Comparison of ENCODE assay signal across 17 cellular contexts in the genomic region with DNA sequence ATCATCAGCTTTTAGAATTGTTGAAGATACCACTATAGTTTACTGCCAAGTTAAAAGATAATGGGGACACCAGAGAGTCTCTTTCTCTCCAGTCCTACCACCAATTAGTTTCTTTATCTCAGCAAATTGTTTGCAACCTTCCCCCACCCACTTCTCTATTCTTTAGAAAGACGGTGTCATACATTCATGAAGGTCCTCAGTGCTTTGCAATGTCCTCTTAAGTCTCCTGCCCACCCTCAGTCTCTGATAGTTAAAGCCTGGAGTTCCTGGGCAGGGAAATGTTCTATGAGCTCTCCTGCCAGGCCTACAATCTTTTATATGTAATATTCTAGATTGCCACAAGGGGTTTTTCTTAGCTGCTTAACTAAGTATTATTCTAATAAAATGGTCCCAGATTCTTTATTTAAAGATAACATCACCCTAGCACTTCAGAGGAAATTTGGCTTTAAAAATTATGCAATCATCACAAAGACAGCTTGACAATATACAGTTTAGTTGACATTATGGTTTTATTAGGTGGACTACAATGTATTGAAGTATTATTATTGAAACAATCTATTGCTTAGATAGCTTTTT.
DNase-seq lines count a peak whose midpoint lies in the region; ATAC-seq and TF ChIP-seq lines count a peak whose summit lies in the region.
"Had no signal": no experiment of that assay in that cellular context is flagged by ENCODE, and none has a peak within 500 bp of the region (broad histone marks: within the 10 kb centered on the region; RNA-seq: fewer than 3 reads in every experiment).

No MANE protein-coding gene starts in this region.

- TF ChIP-seq CTCF in DOHH2 (IDR thresholded peaks at IDR 0.05; ENCODE audit: low read depth, low read length, poor library complexity, severe bottlenecking) (peak; percentile 24), HFFc6 (IDR thresholded peaks at IDR 0.05) (peak; percentile 25; the same call in 1 of the 2 replicates), choroid plexus epithelial cell (conservative IDR thresholded peaks at IDR 0.05; ENCODE audit: low read depth, low read length) (peak; percentile 14), mesothelial cell of epicardium (IDR thresholded peaks at IDR 0.05; ENCODE audit: unreplicated experiment) (peak; percentile 15)

- no peak overlapping the region for H3K4me3 Mint-ChIP-seq in HFFc6
- no peak overlapping the region for H3K4me3 Mint-ChIP-seq in mesothelial cell of epicardium
- H3K4me3 Mint-ChIP-seq: CD14-positive monocyte had no signal

- H3K4me3 ChIP-seq in DOHH2 (ENCODE audit: low read length) = no peak overlapping the region
- H3K4me3 ChIP-seq in choroid plexus epithelial cell (ENCODE audit: low read depth, low read length) = no peak overlapping the region
- H3K4me3 ChIP-seq: GM23248, SJCRH30 had no signal

- H3F3A ChIP-seq in DOHH2 (ENCODE audit: control insufficient read depth, insufficient read depth) = no peaks in the 10 kb centered on the region

- no peaks in the 10 kb centered on the region for H4K20me1 ChIP-seq in DOHH2 (ENCODE audit: control insufficient read depth, insufficient read depth, low read depth, low read length)

- no peaks in the 10 kb centered on the region for H3K9me3 Mint-ChIP-seq in HFFc6
- H3K9me3 Mint-ChIP-seq in mesothelial cell of epicardium = peaks cover 20% of the 10 kb centered on the region
- H3K9me3 Mint-ChIP-seq in activated naive CD4-positive, alpha-beta T cell treated with anti-CD3 and anti-CD28 coated beads, Interleukin-2, amount 50 U/mL, for 72 hours = peaks cover 8% of the 10 kb centered on the region in 2 donors

- no peaks in the 10 kb centered on the region for H3K27me3 ChIP-seq in DOHH2 (ENCODE audit: control insufficient read depth, low read length)
- H3K27me3 ChIP-seq: SJCRH30 had no signal

- H3K27me3 Mint-ChIP-seq in HFFc6 (ENCODE audit: insufficient read depth) (no peaks in the 10 kb centered on the region), mesothelial cell of epicardium (ENCODE audit: low read depth) (no peaks in the 10 kb centered on the region)

- ATAC-seq in activated naive CD4-positive, alpha-beta T cell treated with anti-CD3 and anti-CD28 coated beads, Interleukin-2, amount 50 U/mL, for 72 hours = no peak
- ATAC-seq in GM18909 (IDR thresholded peaks at IDR 0.05; ENCODE audit: poor library complexity, unreplicated experiment) = no peak

- H3K79me2 ChIP-seq in DOHH2 (ENCODE audit: control insufficient read depth, low read length) = no peaks in the 10 kb centered on the region

- no peak overlapping the region for H3K4me2 ChIP-seq in DOHH2 (ENCODE audit: low read length)

- H3K27ac ChIP-seq in DOHH2 (ENCODE audit: low read depth, low read length) = no peak overlapping the region
- H3K27ac ChIP-seq: GM23248, SJCRH30 had no signal

- DNase-seq in HFFc6 (no peak), choroid plexus epithelial cell (ENCODE audit: low read depth) (peak; percentile 9), mesothelial cell of epicardium (ENCODE audit: low spot score in 2 of 2, unreplicated experiment in 2 of 2) (no peak), NCI-H510A treated with DMSO at 0.1 percent for 48 hours (lab: John Stamatoyannopoulos, UW) (no peak)
- no peak for DNase-seq in activated naive CD4-positive, alpha-beta T cell treated with anti-CD3 and anti-CD28 coated beads, Interleukin-2, amount 50 U/mL, for 72 hours (ENCODE audit: low spot score in 2 of 2)
- DNase-seq: DMS153, MM.1S, NCI-H1105, NCI-H1694 treated with DMSO at 0.1 percent for 48 hours, NCI-H226, NCI-H526 treated with DMSO at 0.1 percent for 48 hours, SJCRH30, SW 1271 had no signal

- H3K36me3 Mint-ChIP-seq in HFFc6 (ENCODE audit: low read depth) (no peaks in the 10 kb centered on the region), mesothelial cell of epicardium (peaks cover 12% of the 10 kb centered on the region)
- H3K36me3 Mint-ChIP-seq in activated naive CD4-positive, alpha-beta T cell treated with anti-CD3 and anti-CD28 coated beads, Interleukin-2, amount 50 U/mL, for 72 hours = no peaks in the 10 kb centered on the region
- H3K36me3 Mint-ChIP-seq: CD14-positive monocyte had no signal

- no peak overlapping the region for H3K27ac Mint-ChIP-seq in HFFc6
- H3K27ac Mint-ChIP-seq in mesothelial cell of epicardium = no peak overlapping the region
- H3K27ac Mint-ChIP-seq in activated naive CD4-positive, alpha-beta T cell treated with anti-CD3 and anti-CD28 coated beads, Interleukin-2, amount 50 U/mL, for 72 hours = no peak overlapping the region
- H3K27ac Mint-ChIP-seq: CD14-positive monocyte had no signal

- H3K4me1 Mint-ChIP-seq in HFFc6 (ENCODE audit: low read depth) = no peaks in the 10 kb centered on the region
- peaks cover 25% of the 10 kb centered on the region for H3K4me1 Mint-ChIP-seq in mesothelial cell of epicardium
- H3K4me1 Mint-ChIP-seq: CD14-positive monocyte had no signal

- no peaks in the 10 kb centered on the region for H3K36me3 ChIP-seq in DOHH2 (ENCODE audit: control insufficient read depth, low read length)
- H3K36me3 ChIP-seq: SJCRH30 had no signal

- no peaks in the 10 kb centered on the region for H3K4me1 ChIP-seq in DOHH2 (ENCODE audit: control insufficient read depth, low read length)
- H3K4me1 ChIP-seq: SJCRH30 had no signal

- H3K9me2 ChIP-seq in DOHH2 (replicated peaks; ENCODE audit: control insufficient read depth, low read length) = no peaks in the 10 kb centered on the region

- no peaks in the 10 kb centered on the region for H3K9me3 ChIP-seq in DOHH2 (ENCODE audit: control insufficient read depth, insufficient read depth, low read length)
